ENCODE assay signal across 28 cellular contexts in genomic region chr10:102817175-102817574, GRCh38. TPM values are rescaled to one million over a fixed set of nuclear protein-coding genes. Genes with fewer than 3 reads are reported as not detected.
DNase-seq lines count a peak whose midpoint lies in the region; ATAC-seq and TF ChIP-seq lines count a peak whose summit lies in the region.
"Had no signal": no experiment of that assay in that cellular context is flagged by ENCODE, and none has a peak within 500 bp of the region (broad histone marks: within the 10 kb centered on the region; RNA-seq: fewer than 3 reads in every experiment).

No MANE protein-coding gene starts in this region.

- intact Hi-C loops in Right ventricle myocardium superior (cut with DNase I) (no loop called here), spleen (cut with DNase I; ENCODE audit: low total_unique reads) (no loop called here), vagina (cut with DNase I) (loop anchor here (5.0 to 10.0 kb wide), 2 partner anchors 75 to 172 kb away; partner anchors contain the start of genes TRIM8 and WBP1L)

- DNase-seq in right atrium auricular region (ENCODE audit: low spot score) (no peak), Right ventricle myocardium superior (no peak), spleen (no peak), vagina (ENCODE audit: extremely low spot score in 2 of 2) (no peak), COR-L47 (lab: John Stamatoyannopoulos, UW) (no peak), NK-92 (lab: John Stamatoyannopoulos, UW; ENCODE audit: unreplicated experiment) (no peak), glomerular visceral epithelial cell (ENCODE audit: extremely low spot score) (no peak)
- DNase-seq: activated B cell treated with CpG ODN at 0.5 μM for 24 hours; activated CD4-positive, alpha-beta memory T cell treated with anti-CD3 and anti-CD28 coated beads for 36 hours; activated naive CD4-positive, alpha-beta T cell; activated T-cell treated with anti-CD3 and anti-CD28 coated beads, Interleukin-2, amount 50 U/mL, for 1 hour; anterior cingulate cortex; CD4-positive, CD25-positive, alpha-beta regulatory T cell; DMS153; kidney; midbrain; NCI-H1417; NCI-H2171; NCI-H69; nephron progenitor cell; OCI-M1; stimulated activated CD4-positive, alpha-beta T cell treated with anti-CD3 and anti-CD28 coated beads, Interleukin-15, amount 100 ng/mL, for 24 hours; T-helper 2 cell had no signal

- H3K27me3 ChIP-seq in right atrium auricular region = no peaks in the 10 kb centered on the region
- no peaks in the 10 kb centered on the region for H3K27me3 ChIP-seq in gastroesophageal sphincter
- H3K27me3 ChIP-seq in spleen (replicated peaks in 1 of 7) = no peaks in the 10 kb centered on the region
- no peaks in the 10 kb centered on the region for H3K27me3 ChIP-seq in vagina

- no peaks in the 10 kb centered on the region for H3K9me3 ChIP-seq in right atrium auricular region
- no peaks in the 10 kb centered on the region for H3K9me3 ChIP-seq in gastroesophageal sphincter
- H3K9me3 ChIP-seq in spleen = no peaks in the 10 kb centered on the region
- no peaks in the 10 kb centered on the region for H3K9me3 ChIP-seq in vagina

- H3K27ac ChIP-seq in right atrium auricular region (peak overlapping the region; percentile 88 to 91), gastroesophageal sphincter (peak overlapping the region; percentile 81 to 95 (median 88)), spleen (peak overlapping the region in 7 of 8 donors; percentile 79 to 91 (median 86)), vagina (peak overlapping the region; percentile 87)

- H3K36me3 ChIP-seq in right atrium auricular region = peaks cover 28% of the 10 kb centered on the region
- peaks cover 0 to 31% of the 10 kb centered on the region in 2 donors for H3K36me3 ChIP-seq in gastroesophageal sphincter
- H3K36me3 ChIP-seq in spleen = peaks cover 0 to 37% (median 29%) of the 10 kb centered on the region in 6 donors
- peaks cover 0 to 21% of the 10 kb centered on the region in 2 donors for H3K36me3 ChIP-seq in vagina

- no peak for TF ChIP-seq CTCF in right atrium auricular region (IDR thresholded peaks at IDR 0.05)
- no peak for TF ChIP-seq CTCF in gastroesophageal sphincter (IDR thresholded peaks at IDR 0.05)
- no peak for TF ChIP-seq CTCF in spleen (IDR thresholded peaks at IDR 0.05 in 8 of 11, conservative IDR thresholded peaks at IDR 0.05 in 3 of 11)
- no peak for TF ChIP-seq CTCF in vagina (IDR thresholded peaks at IDR 0.05)

- TF ChIP-seq POLR2A in gastroesophageal sphincter (IDR thresholded peaks at IDR 0.05) = no peak
- TF ChIP-seq POLR2A in spleen (IDR thresholded peaks at IDR 0.05) = no peak
- TF ChIP-seq POLR2A in vagina (IDR thresholded peaks at IDR 0.05) = no peak

- WGBS in gastroesophageal sphincter (ENCODE audit: low coverage in 1 of 2), 2 donors = 100% methylated on average over 2 to 3 of the region's 4 CpGs
- WGBS in spleen, 5 donors = 87 to 99% (median 99%) methylated on average over 3 to 4 of the region's 4 CpGs

- H3K4me1 ChIP-seq in right atrium auricular region (peaks cover 0 to 53% of the 10 kb centered on the region in 2 donors), gastroesophageal sphincter (peaks cover 6 to 62% (median 31%) of the 10 kb centered on the region in 3 donors), spleen (peaks cover 8 to 77% (median 40%) of the 10 kb centered on the region in 6 donors), vagina (peaks cover 51% of the 10 kb centered on the region)

- no peak overlapping the region for H3K4me3 ChIP-seq in right atrium auricular region
- H3K4me3 ChIP-seq in gastroesophageal sphincter = no peak overlapping the region
- H3K4me3 ChIP-seq in spleen = no peak overlapping the region
- no peak overlapping the region for H3K4me3 ChIP-seq in vagina
- H3K4me3 ChIP-seq: GM12878 had no signal

- no peak for TF ChIP-seq EP300 in gastroesophageal sphincter (IDR thresholded peaks at IDR 0.05)

- ATAC-seq in Right ventricle myocardium superior (ENCODE audit: poor library complexity) (no peak), gastroesophageal sphincter (no peak)
- ATAC-seq: GM12878 had no signal

RNA-seq across cellular contexts. Expression of gene CYP17A1, which starts 20.0 kb away (rescaled TPM):
- total RNA-seq in right atrium auricular region = under 1 TPM in 1 of 2 donors, not detected in 1; 0.47 TPM
- total RNA-seq in Right ventricle myocardium superior = not detected
- total RNA-seq in gastroesophageal sphincter = not detected
- 1 to 10 TPM in 1 of 7 donors, not detected in 6; 1.0 TPM for total RNA-seq in spleen
- polyA plus RNA-seq in spleen = under 1 TPM in 2 of 3 donors, not detected in 1; 0.20 to 0.30 TPM
- 43.2 TPM for total RNA-seq in vagina
- total RNA-seq: activated B cell treated with CpG ODN at 0.5 μM for 24 hours; activated CD4-positive, alpha-beta memory T cell treated with anti-CD3 and anti-CD28 coated beads for 36 hours; CD4-positive, CD25-positive, alpha-beta regulatory T cell; H1; pulmonary artery endothelial cell; SK-MEL-5 had no signal
- polyA plus RNA-seq: CD4-positive, CD25-positive, alpha-beta regulatory T cell; GM12878; H1 had no signal

RNA-seq across cellular contexts. Expression of gene BORCS7, which starts 36.9 kb away (rescaled TPM):
- total RNA-seq in right atrium auricular region (10 to 100 TPM; 22.5 to 25.3 TPM), Right ventricle myocardium superior (11.1 TPM), gastroesophageal sphincter (10 to 100 TPM; 24.3 to 47.3 (median 28.9) TPM), spleen (10 to 100 TPM; 18.8 to 32.7 (median 27.2) TPM), vagina (36.6 TPM)
- 10 to 100 TPM; 20.6 to 44.8 (median 28.0) TPM for polyA plus RNA-seq in spleen

RNA-seq across cellular contexts. Expression of gene AS3MT, which starts 52.1 kb away (rescaled TPM):
- total RNA-seq in right atrium auricular region (10 to 100 TPM; 11.7 to 17.3 TPM), Right ventricle myocardium superior (16.1 TPM), gastroesophageal sphincter (10 to 100 TPM in 1 of 4 donors, 1 to 10 TPM in 3; 5.1 to 13.1 (median 8.9) TPM), spleen (10 to 100 TPM in 4 of 7 donors, 1 to 10 TPM in 3; 4.3 to 19.0 (median 10.4) TPM), vagina (3.2 TPM)
- 10 to 100 TPM in 1 of 3 donors, 1 to 10 TPM in 2; 6.3 to 16.6 (median 8.7) TPM for polyA plus RNA-seq in spleen
- polyA plus RNA-seq: CD4-positive, CD25-positive, alpha-beta regulatory T cell had no signal

Comparison
In these comparisons a context has a peak if more than half of its experiments do, and no peak if none do; other contexts are left out.
1. RNA of gene CYP17A1, which starts 20.0 kb away (total RNA-seq): 43.2 TPM in vagina (single experiment); 0.47 TPM in right atrium auricular region, not detected in Right ventricle myocardium superior (single experiment), not detected in gastroesophageal sphincter and 1.0 TPM in spleen; every median in the first group is over 10 times any median in the second.
2. Peak in every context shown above with its lines, with median percentiles within 50 percentile points of each other: H3K27ac ChIP-seq.